In the genomic region with DNA sequence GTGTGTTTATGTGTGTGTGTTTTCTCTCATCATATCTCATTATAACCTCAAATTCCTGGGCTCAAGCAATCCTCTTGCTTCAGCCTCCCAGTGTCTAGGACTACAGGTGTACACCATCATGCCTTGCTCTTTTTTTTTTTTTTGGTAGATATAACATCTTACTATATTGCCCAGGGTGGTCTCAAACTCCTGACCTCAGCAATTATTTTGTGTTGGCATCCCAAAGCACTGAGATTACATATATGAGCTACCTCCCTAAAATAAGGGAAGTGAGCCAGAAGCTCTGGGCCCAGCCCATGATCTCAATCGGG, we compare ENCODE assay signal across 8 cellular contexts. TPM values are rescaled to one million over a fixed set of nuclear protein-coding genes. Genes with fewer than 3 reads are reported as not detected.
DNase-seq lines count a peak whose midpoint lies in the region; ATAC-seq, FAIRE-seq and TF ChIP-seq lines count a peak whose summit lies in the region.

No MANE protein-coding gene starts in this region.

- POLR2A ChIA-PET in A673 (lab: Charles Lee; ENCODE audit: low non-redundant PET) = no interaction called here

- BruUV-seq in A673 (replicated peaks; lab: Mats Ljungman, UMichigan) = no TSS peak

- H3K36me3 Mint-ChIP-seq in HFFc6 (ENCODE audit: low read depth) = peaks cover 7% of the 10 kb centered on the region

- H3K56ac ChIP-seq in mesendoderm (ENCODE audit: low read length) = peak overlapping the region; percentile 72

- no peak overlapping the region for H3K4ac ChIP-seq in mesendoderm (ENCODE audit: low read depth, low read length)

- H3K79me1 ChIP-seq in mesendoderm (ENCODE audit: low read length) = peaks cover 11% of the 10 kb centered on the region

- H3K27me3 Mint-ChIP-seq in HFFc6 (ENCODE audit: insufficient read depth) = peaks cover 10% of the 10 kb centered on the region

- H3K4me3 ChIP-seq in A673 (ENCODE audit: low read depth, low read length, poor library complexity, severe bottlenecking) (peak overlapping the region; percentile 93), breast epithelium (peak overlapping the region; percentile 82 to 89 (median 86)), mesendoderm (ENCODE audit: low read length) (peak overlapping the region; percentile 62)

- no peak overlapping the region for H2BK5ac ChIP-seq in mesendoderm (ENCODE audit: low read length)

- H3K27ac Mint-ChIP-seq in HFFc6 = peak overlapping the region; percentile 96

- no CpG with 5 or more reads among the region's 1 CpG for WGBS in mesendoderm (ENCODE audit: extremely low coverage, insufficient coverage, low lambda C conversion rate)

- TF ChIP-seq CTCF in A673 (conservative IDR thresholded peaks at IDR 0.05; ENCODE audit: low read depth, low read length) (no peak), HFFc6 (IDR thresholded peaks at IDR 0.05) (no peak), breast epithelium (IDR thresholded peaks at IDR 0.05) (no peak)

- no peak overlapping the region for H2AK5ac ChIP-seq in mesendoderm (ENCODE audit: low read length)

- no peaks in the 10 kb centered on the region for H3K9me3 ChIP-seq in A673 (ENCODE audit: low read depth, low read length, poor library complexity, severe bottlenecking)
- H3K9me3 ChIP-seq in breast epithelium = peaks cover 3 to 18% of the 10 kb centered on the region in 2 donors

- no peak for ATAC-seq in HG03039 (IDR thresholded peaks at IDR 0.05; ENCODE audit: unreplicated experiment)

- CTCF ChIA-PET in A673 (lab: Charles Lee) = no interaction called here

- H3K4me2 ChIP-seq in mesendoderm (ENCODE audit: low read length) = peak overlapping the region; percentile 51

- H4K5ac ChIP-seq in mesendoderm (ENCODE audit: low read length) = no peak overlapping the region

- intact Hi-C loops in A673 (cut with micrococcal nuclease; ENCODE audit: unreplicated experiment) (no loop called here), breast epithelium (cut with DNase I; ENCODE audit: low total_unique reads) (no loop called here)

- H3K36me3 ChIP-seq in A673 (ENCODE audit: insufficient read depth, low read length, poor library complexity, severe bottlenecking) (peaks cover 11% of the 10 kb centered on the region), breast epithelium (peaks cover 12% of the 10 kb centered on the region), mesendoderm (ENCODE audit: control insufficient read depth, insufficient read depth, low read length) (no peaks in the 10 kb centered on the region)

- H3K27me3 ChIP-seq in A673 (replicated peaks; ENCODE audit: insufficient read depth, low read depth, low read length, poor library complexity) = peaks cover 36% of the 10 kb centered on the region
- H3K27me3 ChIP-seq in breast epithelium = no peaks in the 10 kb centered on the region
- H3K27me3 ChIP-seq in mesendoderm (ENCODE audit: insufficient read depth, low read length, poor library complexity) = peaks cover 3% of the 10 kb centered on the region

- H4K8ac ChIP-seq in mesendoderm (ENCODE audit: low read depth, low read length) = no peak overlapping the region

- H3K79me2 ChIP-seq in mesendoderm (ENCODE audit: control insufficient read depth, insufficient read depth, low read length) = peaks cover 22% of the 10 kb centered on the region

- FAIRE-seq in GM19239 (lab: Jason Lieb, UNC) = no peak

- no peak overlapping the region for H3K23ac ChIP-seq in mesendoderm (ENCODE audit: low read length)

- no peak overlapping the region for H2BK120ac ChIP-seq in mesendoderm (ENCODE audit: low read depth, low read length)

- H3K27ac ChIP-seq in A673 (ENCODE audit: low read depth, low read length, poor library complexity, severe bottlenecking) (peak overlapping the region; percentile 88), breast epithelium (peak overlapping the region; percentile 92 to 93), mesendoderm (ENCODE audit: low read depth, low read length) (peak overlapping the region; percentile 34)

- no peak overlapping the region for H3K18ac ChIP-seq in mesendoderm (ENCODE audit: low read length)

- peaks cover 28% of the 10 kb centered on the region for H3K4me1 Mint-ChIP-seq in HFFc6 (ENCODE audit: low read depth)

- peak overlapping the region; percentile 98 for H3K4me3 Mint-ChIP-seq in HFFc6

- peak overlapping the region; percentile 88 for H3K9ac ChIP-seq in mesendoderm (ENCODE audit: low read length)

- TF ChIP-seq POLR2A in breast epithelium (IDR thresholded peaks at IDR 0.05) = no peak

- no peak overlapping the region for H2BK15ac ChIP-seq in mesendoderm (replicated peaks; ENCODE audit: low read depth)

- no peaks in the 10 kb centered on the region for H3K4me1 ChIP-seq in A673 (ENCODE audit: insufficient read depth, low read length, poor library complexity, severe bottlenecking)
- peaks cover 0 to 7% of the 10 kb centered on the region in 2 donors for H3K4me1 ChIP-seq in breast epithelium
- H3K4me1 ChIP-seq in mesendoderm (ENCODE audit: control insufficient read depth, low read depth, low read length) = peaks cover 2% of the 10 kb centered on the region

- H3K9me3 Mint-ChIP-seq in HFFc6 = no peaks in the 10 kb centered on the region; the same call in 1 of the 2 replicates

- no peak for DNase-seq in A673 (ENCODE audit: low spot score)
- DNase-seq in HFFc6 = no peak
- DNase-seq in breast epithelium (ENCODE audit: low spot score in 2 of 2) = no peak
- DNase-seq in mesendoderm = no peak
- DNase-seq in NCI-H1436 (lab: John Stamatoyannopoulos, UW) = no peak
- DNase-seq in GM19239 (ENCODE audit: insufficient read length, low spot score) = no peak
- DNase-seq in central memory CD4-positive, alpha-beta T cell = no peak

RNA-seq across cellular contexts. Expression of gene ZNF543, which starts 0.4 kb away (rescaled TPM):
- total RNA-seq in A673 (2021) (10.1 and 10.6 TPM in 2 replicates), breast epithelium (10 to 100 TPM in 1 of 3 donors, 1 to 10 TPM in 2; 6.7 to 14.8 (median 8.5) TPM)
- total RNA-seq in HFFc6 (2021; fragmentation: NEBNext Ultra II Directional; extraction: Animal tissue kit (Norgen Biotek cat#: 25700)) = 1 to 10 TPM; 4.6 to 5.2 (median 4.8) TPM
- 2.7 TPM for polyA plus RNA-seq in mesendoderm (2013, experiment 1 of 2)
- polyA plus RNA-seq in mesendoderm (2013, experiment 2 of 2) = 2.6 TPM

RNA-seq across cellular contexts. Expression of gene ZNF304, which starts 31.2 kb away (rescaled TPM):
- total RNA-seq in A673 (2021) = 10.2 and 11.0 TPM in 2 replicates
- 1 to 10 TPM; 7.1 to 8.1 (median 7.7) TPM for total RNA-seq in HFFc6 (2021; fragmentation: NEBNext Ultra II Directional; extraction: Animal tissue kit (Norgen Biotek cat#: 25700))
- total RNA-seq in breast epithelium = 10 to 100 TPM in 1 of 3 donors, 1 to 10 TPM in 2; 7.5 to 13.6 (median 8.2) TPM
- 4.1 TPM for polyA plus RNA-seq in mesendoderm (2013, experiment 1 of 2)
- polyA plus RNA-seq in mesendoderm (2013, experiment 2 of 2) = 4.1 TPM

RNA-seq across cellular contexts. Expression of gene ZNF460, which starts 39.5 kb away (rescaled TPM):
- total RNA-seq in A673 (2021) = 53.3 and 58.4 TPM in 2 replicates
- 10 to 100 TPM; 17.3 to 39.5 (median 22.2) TPM for total RNA-seq in HFFc6 (2021; fragmentation: NEBNext Ultra II Directional; extraction: Animal tissue kit (Norgen Biotek cat#: 25700))
- total RNA-seq in breast epithelium = 100 to 1,000 TPM in 1 of 3 donors, 10 to 100 TPM in 2; 70.2 to 123 (median 88.5) TPM
- polyA plus RNA-seq in mesendoderm (2013, experiment 1 of 2) = 3.2 TPM
- polyA plus RNA-seq in mesendoderm (2013, experiment 2 of 2) = 3.0 TPM

RNA-seq across cellular contexts. Expression of gene TRAPPC2B, which starts 43.5 kb away (rescaled TPM):
- total RNA-seq in A673 (2021) = 16.8 and 18.7 TPM in 2 replicates
- 1 to 10 TPM; 7.3 to 8.5 (median 8.2) TPM for total RNA-seq in HFFc6 (2021; fragmentation: NEBNext Ultra II Directional; extraction: Animal tissue kit (Norgen Biotek cat#: 25700))
- total RNA-seq in breast epithelium = 10 to 100 TPM; 16.7 to 23.2 (median 20.2) TPM
- polyA plus RNA-seq in mesendoderm (2013, experiment 1 of 2) = 13.8 TPM
- 13.4 TPM for polyA plus RNA-seq in mesendoderm (2013, experiment 2 of 2)

RNA-seq across cellular contexts. Expression of gene ZNF547, which starts 43.5 kb away (rescaled TPM):
- 5.0 and 6.1 TPM in 2 replicates for total RNA-seq in A673 (2021)
- total RNA-seq in HFFc6 (2021; fragmentation: NEBNext Ultra II Directional; extraction: Animal tissue kit (Norgen Biotek cat#: 25700)) = 1 to 10 TPM; 1.5 to 2.9 (median 1.7) TPM
- 1 to 10 TPM; 1.6 to 3.8 (median 2.4) TPM for total RNA-seq in breast epithelium
- polyA plus RNA-seq in mesendoderm (2013, experiment 1 of 2) = 0.49 TPM
- 0.67 TPM for polyA plus RNA-seq in mesendoderm (2013, experiment 2 of 2)

Comparison
In these comparisons a context has a peak if more than half of its experiments do, and no peak if none do; other contexts are left out.
1. H3K27ac ChIP-seq: peak in every context shown above with its lines; median percentile 92 in breast epithelium; 88 in A673; 34 in mesendoderm.